Comparison of ENCODE assay signal across 19 cellular contexts in the genomic region with DNA sequence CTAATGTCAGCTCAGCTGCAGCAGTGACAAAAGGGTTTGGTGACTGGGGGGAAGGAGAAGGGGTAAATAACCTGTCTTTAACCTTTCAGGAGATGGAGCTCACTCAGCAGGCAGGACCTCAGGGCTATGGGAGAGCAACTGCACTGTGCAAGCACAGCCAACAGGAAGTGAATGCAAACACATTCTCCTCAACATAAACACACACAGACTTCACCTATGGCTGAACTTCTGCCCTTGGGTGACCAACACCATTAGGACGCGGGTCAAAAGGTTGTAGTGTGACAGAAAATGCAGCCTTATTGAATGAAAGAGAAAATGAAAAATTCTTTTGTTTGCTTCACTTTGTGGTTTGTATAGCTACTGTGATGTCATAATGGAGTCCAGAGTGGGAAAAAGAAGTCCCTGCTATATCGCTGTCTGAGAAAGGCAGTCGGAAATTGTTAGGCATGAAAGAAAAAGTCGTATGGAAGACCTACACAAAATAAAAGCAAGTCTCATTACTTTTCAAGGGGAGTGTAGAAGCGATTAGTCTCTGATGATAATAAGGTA.
DNase-seq lines count a peak whose midpoint lies in the region; ATAC-seq and TF ChIP-seq lines count a peak whose summit lies in the region.
"Had no signal": no experiment of that assay in that cellular context is flagged by ENCODE, and none has a peak within 500 bp of the region (broad histone marks: within the 10 kb centered on the region; RNA-seq: fewer than 3 reads in every experiment).

No MANE protein-coding gene starts in this region.

- no peaks in the 10 kb centered on the region for H3K9me2 ChIP-seq in SK-N-SH

- 83 to 85% methylated on average over 4 to 6 of the region's 6 CpGs for WGBS in endodermal cell (ENCODE audit: insufficient coverage in 1 of 2, insufficient read length in 1 of 2), 2 experiments
- WGBS in SK-N-SH (ENCODE audit: low lambda C conversion rate): 88% methylated on average over 6 of the region's 6 CpGs

- H3K4me1 Mint-ChIP-seq in endodermal cell (peaks cover 45% of the 10 kb centered on the region), T-cell (no peaks in the 10 kb centered on the region)
- H3K4me1 Mint-ChIP-seq: activated CD4-positive, alpha-beta T cell treated with anti-CD3 and anti-CD28 coated beads, Interleukin-2, amount 10 ng/mL, durations not matched to agents 7 days and 5 days; activated naive CD8-positive, alpha-beta T cell treated with anti-CD3 and anti-CD28 coated beads, Interleukin-2, amount 10 ng/mL, durations not matched to agents 7 days and 5 days; CD8-positive, alpha-beta memory T cell had no signal

- POLR2A ChIA-PET in T-cell (lab: Charles Lee) (no interaction called here), SK-N-SH (lab: Yijun Ruan, JAX) (no interaction called here)

- H3K4me3 Mint-ChIP-seq in endodermal cell: no peak overlapping the region
- H3K4me3 Mint-ChIP-seq in T-cell: no peak overlapping the region
- H3K4me3 Mint-ChIP-seq: activated CD4-positive, alpha-beta T cell treated with anti-CD3 and anti-CD28 coated beads, Interleukin-2, amount 10 ng/mL, durations not matched to agents 7 days and 5 days; activated naive CD8-positive, alpha-beta T cell treated with anti-CD3 and anti-CD28 coated beads, Interleukin-2, amount 10 ng/mL, durations not matched to agents 7 days and 5 days; CD8-positive, alpha-beta memory T cell; type B pancreatic cell had no signal

- no peaks in the 10 kb centered on the region for H3K79me2 ChIP-seq in SK-N-SH (ENCODE audit: insufficient read depth)

- CTCF ChIA-PET in T-cell (lab: Charles Lee) (no interaction called here), SK-N-SH (lab: Yijun Ruan, JAX) (interaction anchor here (0.6 to 1.1 kb wide), 2 partner anchors 379 to 539 kb away, joined by 4 read pairs; no protein-coding TSS in a partner anchor)

- H4K20me1 ChIP-seq in BLaER1 treated with 17β-estradiol and CSF1 and Interleukin-3, amounts not matched to agents 10 nM and 100 nM: no peaks in the 10 kb centered on the region
- H4K20me1 ChIP-seq in SK-N-SH (ENCODE audit: insufficient read depth): no peaks in the 10 kb centered on the region

- peaks cover 19 to 43% (median 36%) of the 10 kb centered on the region in 10 experiments; a peak in 19 of 20 replicates for H3K4me1 ChIP-seq in BLaER1 treated with 17β-estradiol and CSF1 and Interleukin-3, amounts not matched to agents 10 nM and 100 nM
- peaks cover 15% of the 10 kb centered on the region for H3K4me1 ChIP-seq in endodermal cell (ENCODE audit: control insufficient read depth, insufficient read depth, low read length)
- H3K4me1 ChIP-seq in SK-N-SH (ENCODE audit: control insufficient read depth in 1 of 2, insufficient read depth in 2 of 2, low read depth in 1 of 2, low read length in 1 of 2): peaks cover 10 to 22% of the 10 kb centered on the region in 2 experiments; a peak in 3 of 4 replicates
- H3K4me1 ChIP-seq: A549 had no signal

- H3K9me3 Mint-ChIP-seq in endodermal cell: no peaks in the 10 kb centered on the region
- H3K9me3 Mint-ChIP-seq in T-cell: peaks cover 0 to 5% (median 3%) of the 10 kb centered on the region in 3 donors
- H3K9me3 Mint-ChIP-seq: activated CD4-positive, alpha-beta T cell treated with anti-CD3 and anti-CD28 coated beads, Interleukin-2, amount 10 ng/mL, durations not matched to agents 7 days and 5 days; activated naive CD8-positive, alpha-beta T cell treated with anti-CD3 and anti-CD28 coated beads, Interleukin-2, amount 10 ng/mL, durations not matched to agents 7 days and 5 days; type B pancreatic cell had no signal

- DNase-seq in endodermal cell: no peak
- no peak for DNase-seq in stimulated activated CD4-positive, alpha-beta T cell treated with anti-CD3 and anti-CD28 coated beads, Interleukin-1b, Interleukin-23, amount 100 ng/mL, for 48 hours
- DNase-seq in T-cell: no peak
- DNase-seq in GM10266 (ENCODE audit: extremely low spot score): no peak
- DNase-seq in SK-N-SH: no peak
- DNase-seq: activated CD4-positive, alpha-beta T cell treated with anti-CD3 and anti-CD28 coated beads, Interleukin-2, amount 10 ng/mL, durations not matched to agents 7 days and 5 days; activated naive CD8-positive, alpha-beta T cell treated with anti-CD3 and anti-CD28 coated beads, Interleukin-2, amount 10 ng/mL, durations not matched to agents 7 days and 5 days; activated T-cell treated with anti-CD3 and anti-CD28 coated beads, Interleukin-2, amount 50 U/mL, for 1 hour; CD8-positive, alpha-beta memory T cell; EL; hippocampal formation; NCI-H2227 treated with DMSO at 0.1 percent for 48 hours; stimulated activated naive CD4-positive, alpha-beta T cell had no signal

- no peak overlapping the region for H3K4me3 ChIP-seq in BLaER1 treated with 17β-estradiol and CSF1 and Interleukin-3, amounts not matched to agents 10 nM and 100 nM
- H3K4me3 ChIP-seq in endodermal cell (ENCODE audit: low read length) (no peak overlapping the region), SK-N-SH (ENCODE audit: low read depth in 2 of 2, low read length in 1 of 2) (no peak overlapping the region)
- H3K4me3 ChIP-seq: A549 had no signal

- H3K27me3 ChIP-seq in BLaER1 treated with 17β-estradiol and CSF1 and Interleukin-3, amounts not matched to agents 10 nM and 100 nM: no peaks in the 10 kb centered on the region
- no peaks in the 10 kb centered on the region for H3K27me3 ChIP-seq in endodermal cell (ENCODE audit: control insufficient read depth, insufficient read depth, low read length, poor library complexity, severe bottlenecking)
- no peaks in the 10 kb centered on the region for H3K27me3 ChIP-seq in SK-N-SH (ENCODE audit: insufficient read depth)

- no peak for TF ChIP-seq RAD21 in SK-N-SH (IDR thresholded peaks at IDR 0.05; ENCODE audit: low read length)

- no peak overlapping the region for H3K9ac ChIP-seq in BLaER1 treated with 17β-estradiol and CSF1 and Interleukin-3, amounts not matched to agents 10 nM and 100 nM
- H3K9ac ChIP-seq in endodermal cell (ENCODE audit: extremely low read depth, low read length, poor library complexity, severe bottlenecking): no peak overlapping the region
- H3K9ac ChIP-seq in SK-N-SH: no peak overlapping the region

- H3K27ac Mint-ChIP-seq in endodermal cell: no peak overlapping the region
- H3K27ac Mint-ChIP-seq in T-cell: no peak overlapping the region
- H3K27ac Mint-ChIP-seq: activated CD4-positive, alpha-beta T cell treated with anti-CD3 and anti-CD28 coated beads, Interleukin-2, amount 10 ng/mL, durations not matched to agents 7 days and 5 days; activated naive CD8-positive, alpha-beta T cell treated with anti-CD3 and anti-CD28 coated beads, Interleukin-2, amount 10 ng/mL, durations not matched to agents 7 days and 5 days; CD8-positive, alpha-beta memory T cell; type B pancreatic cell had no signal

- peaks cover 9 to 22% (median 17%) of the 10 kb centered on the region in 11 experiments; a peak in 20 of 22 replicates for H3K9me3 ChIP-seq in BLaER1 treated with 17β-estradiol and CSF1 and Interleukin-3, amounts not matched to agents 10 nM and 100 nM (replicated peaks in 1 of 11)
- H3K9me3 ChIP-seq in endodermal cell (ENCODE audit: control insufficient read depth, low read length): peaks cover 16% of the 10 kb centered on the region
- no peaks in the 10 kb centered on the region for H3K9me3 ChIP-seq in SK-N-SH
- H3K9me3 ChIP-seq: A549 had no signal

- no peak overlapping the region for H2AFZ ChIP-seq in SK-N-SH (ENCODE audit: low read depth)

- H3K27me3 Mint-ChIP-seq in endodermal cell (ENCODE audit: insufficient read depth) (no peaks in the 10 kb centered on the region), T-cell (no peaks in the 10 kb centered on the region)
- H3K27me3 Mint-ChIP-seq: activated CD4-positive, alpha-beta T cell treated with anti-CD3 and anti-CD28 coated beads, Interleukin-2, amount 10 ng/mL, durations not matched to agents 7 days and 5 days; activated naive CD8-positive, alpha-beta T cell treated with anti-CD3 and anti-CD28 coated beads, Interleukin-2, amount 10 ng/mL, durations not matched to agents 7 days and 5 days; type B pancreatic cell had no signal

- ATAC-seq in GM18907 (IDR thresholded peaks at IDR 0.05; ENCODE audit: unreplicated experiment) (peak; percentile 59), HG03139 (IDR thresholded peaks at IDR 0.05; ENCODE audit: unreplicated experiment) (peak; percentile 69), T-cell (replicated peaks in 1 of 4) (no peak)
- ATAC-seq: A549, HCT116 had no signal

- H3K36me3 Mint-ChIP-seq in endodermal cell (ENCODE audit: low read depth) (no peaks in the 10 kb centered on the region), T-cell (no peaks in the 10 kb centered on the region)
- H3K36me3 Mint-ChIP-seq: activated naive CD8-positive, alpha-beta T cell treated with anti-CD3 and anti-CD28 coated beads, Interleukin-2, amount 10 ng/mL, durations not matched to agents 7 days and 5 days; CD8-positive, alpha-beta memory T cell; type B pancreatic cell had no signal

- H3K36me3 ChIP-seq in BLaER1 treated with 17β-estradiol and CSF1 and Interleukin-3, amounts not matched to agents 10 nM and 100 nM: no peaks in the 10 kb centered on the region
- H3K36me3 ChIP-seq in endodermal cell (ENCODE audit: control insufficient read depth, insufficient read depth, low read length) (no peaks in the 10 kb centered on the region), SK-N-SH (replicated peaks in 1 of 2; ENCODE audit: control insufficient read depth in 1 of 2, insufficient read depth in 2 of 2, low read length in 1 of 2) (no peaks in the 10 kb centered on the region)

- H3K27ac ChIP-seq in BLaER1 treated with 17β-estradiol and CSF1 and Interleukin-3, amounts not matched to agents 10 nM and 100 nM: no peak overlapping the region
- H3K27ac ChIP-seq in endodermal cell (ENCODE audit: low read depth, low read length) (peak overlapping the region; percentile 3), SK-N-SH (ENCODE audit: low read depth in 2 of 2, low read length in 1 of 2) (peak overlapping the region in 1 of 2 experiments; percentile 48; a peak in 2 of 4 replicates)
- H3K27ac ChIP-seq: A549 had no signal

- TF ChIP-seq CTCF in endodermal cell (conservative IDR thresholded peaks at IDR 0.05): no peak
- no peak for TF ChIP-seq CTCF in GM10266 (IDR thresholded peaks at IDR 0.05; ENCODE audit: control insufficient read depth, insufficient read depth, low read depth, missing control alignments)
- TF ChIP-seq CTCF in SK-N-SH (IDR thresholded peaks at IDR 0.05): no peak

- no peaks in the 10 kb centered on the region for H3F3A ChIP-seq in SK-N-SH (replicated peaks; ENCODE audit: insufficient read depth)

- peak overlapping the region in 9 of 11 experiments; percentile 24 to 82 (median 72); a peak in 13 of 22 replicates for H3K4me2 ChIP-seq in BLaER1 treated with 17β-estradiol and CSF1 and Interleukin-3, amounts not matched to agents 10 nM and 100 nM
- no peak overlapping the region for H3K4me2 ChIP-seq in SK-N-SH
- H3K4me2 ChIP-seq: A549 had no signal

- TF ChIP-seq EP300 in SK-N-SH (IDR thresholded peaks at IDR 0.05; ENCODE audit: borderline replicate concordance in 1 of 2, low read depth in 1 of 2, low read length in 1 of 2): no peak

Comparison
In these comparisons a context has a peak if more than half of its experiments do, and no peak if none do; other contexts are left out.
1. ATAC-seq: peak in GM18907 (single experiment) and HG03139 (single experiment); none in T-cell (0 of 4).